Comparison of ENCODE assay signal across 29 cellular contexts in the genomic region with DNA sequence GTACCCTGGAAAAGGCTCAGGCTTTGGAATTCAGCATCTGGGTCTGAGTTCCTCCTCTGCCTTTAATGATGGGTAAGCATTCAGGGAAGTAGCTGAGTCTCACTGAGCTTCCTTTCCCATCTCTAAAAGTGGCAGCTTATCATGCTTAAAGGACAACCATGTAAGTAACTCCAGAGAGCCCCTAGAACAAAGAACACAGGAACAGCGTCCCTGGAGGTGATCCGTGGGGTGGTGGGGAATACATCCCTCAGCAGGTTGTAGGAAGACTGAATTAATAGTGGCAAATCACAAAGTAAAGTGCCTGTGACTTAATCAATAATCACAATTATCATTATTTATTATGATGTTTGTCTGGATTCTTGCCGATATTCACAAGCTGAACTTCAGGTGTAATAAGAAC.
"Had no signal": no experiment of that assay in that cellular context is flagged by ENCODE, and none has a peak within 500 bp of the region (broad histone marks: within the 10 kb centered on the region; RNA-seq: fewer than 3 reads in every experiment).

No MANE protein-coding gene starts in this region.

- H3K36me3 Mint-ChIP-seq: immature natural killer cell; memory B cell; mesothelial cell of epicardium; naive B cell; natural killer cell treated with Interleukin-12 subunit alpha and Interleukin-12 subunit beta and Interleukin-15 and Interleukin-18, amount 100 ng/mL, for 72 hours had no signal

- H3K9me3 Mint-ChIP-seq: immature natural killer cell; memory B cell; mesothelial cell of epicardium; natural killer cell treated with Interleukin-12 subunit alpha and Interleukin-12 subunit beta and Interleukin-15 and Interleukin-18, amount 100 ng/mL, for 72 hours; neural crest cell; stimulated activated naive CD8-positive, alpha-beta T cell treated with anti-CD3 and anti-CD28 coated beads, Interleukin-15, amount 100 ng/mL, for 72 hours had no signal

- H3K4me1 ChIP-seq: gastrocnemius medialis, left ventricle myocardium inferior, lower lobe of right lung, prostate gland, right atrium auricular region, transverse colon had no signal

- H3K27me3 ChIP-seq: dorsolateral prefrontal cortex, gastrocnemius medialis, right atrium auricular region, suprapubic skin, transverse colon had no signal

- H3K27me3 Mint-ChIP-seq: stimulated activated naive CD8-positive, alpha-beta T cell treated with anti-CD3 and anti-CD28 coated beads, Interleukin-15, amount 100 ng/mL, for 72 hours had no signal

- DNase-seq: dorsolateral prefrontal cortex; effector CD4-positive, alpha-beta T cell; foreskin fibroblast; gastrocnemius medialis; immature natural killer cell; kidney glomerular epithelial cell; left colon; left ventricle myocardium inferior; lower lobe of right lung; mucosa of descending colon; naive B cell; stimulated activated CD4-positive, alpha-beta T cell treated with anti-CD3 and anti-CD28 coated beads, Interleukin-12 subunit alpha, Interleukin-12 subunit beta, amount 100 ng/mL, for 4 hours; stimulated activated CD4-positive, alpha-beta T cell treated with anti-CD3 and anti-CD28 coated beads, Interleukin-1b, Interleukin-23, amount 100 ng/mL, for 48 hours; stimulated activated CD4-positive, alpha-beta T cell treated with anti-CD3 and anti-CD28 coated beads, Interleukin-4, amount 100 ng/mL, for 1 hour; stimulated activated CD8-positive, alpha-beta memory T cell treated with anti-CD3 and anti-CD28 coated beads, Interleukin-4, amount 100 ng/mL, for 48 hours; stimulated activated naive CD4-positive, alpha-beta T cell; stimulated activated naive CD8-positive, alpha-beta T cell treated with anti-CD3 and anti-CD28 coated beads, Interleukin-15, amount 100 ng/mL, for 72 hours; transverse colon had no signal

- H3K36me3 ChIP-seq: gastrocnemius medialis, left ventricle myocardium inferior, lower lobe of right lung, prostate gland, right atrium auricular region, suprapubic skin, transverse colon had no signal

- H3K4me1 Mint-ChIP-seq: immature natural killer cell; memory B cell; naive B cell; neural crest cell; stimulated activated naive CD8-positive, alpha-beta T cell treated with anti-CD3 and anti-CD28 coated beads, Interleukin-15, amount 100 ng/mL, for 72 hours had no signal

- ATAC-seq: esophagus mucosa; gastrocnemius medialis; left colon; lower lobe of right lung; mucosa of descending colon; natural killer cell treated with Interleukin-12 subunit alpha and Interleukin-12 subunit beta and Interleukin-15 and Interleukin-18, amount 100 ng/mL, for 72 hours; sciatic nerve; stimulated activated naive CD8-positive, alpha-beta T cell treated with anti-CD3 and anti-CD28 coated beads, Interleukin-15, amount 100 ng/mL, for 72 hours had no signal

- H3K9me3 ChIP-seq: gastrocnemius medialis, left ventricle myocardium inferior, lower lobe of right lung, mucosa of descending colon, prostate gland, right atrium auricular region, suprapubic skin, transverse colon had no signal

- H3K27ac ChIP-seq: dorsolateral prefrontal cortex, epithelial cell of prostate, gastrocnemius medialis, left ventricle myocardium inferior, lower lobe of right lung, prostate gland, right atrium auricular region, suprapubic skin, transverse colon had no signal

- H3K27ac Mint-ChIP-seq: immature natural killer cell; memory B cell; naive B cell; natural killer cell treated with Interleukin-12 subunit alpha and Interleukin-12 subunit beta and Interleukin-15 and Interleukin-18, amount 100 ng/mL, for 72 hours had no signal

- H3K4me3 ChIP-seq: dorsolateral prefrontal cortex, gastrocnemius medialis, left ventricle myocardium inferior, lower lobe of right lung, mucosa of descending colon, prostate gland, right atrium auricular region, smooth muscle cell, suprapubic skin, transverse colon had no signal

- H3K4me3 Mint-ChIP-seq: immature natural killer cell; memory B cell; mesothelial cell of epicardium; naive B cell; natural killer cell treated with Interleukin-12 subunit alpha and Interleukin-12 subunit beta and Interleukin-15 and Interleukin-18, amount 100 ng/mL, for 72 hours; neural crest cell; stimulated activated naive CD8-positive, alpha-beta T cell treated with anti-CD3 and anti-CD28 coated beads, Interleukin-15, amount 100 ng/mL, for 72 hours had no signal
